Comparison of ENCODE assay signal across 1 cellular context in genomic region chr2:18690342-18690741, GRCh38.
TF ChIP-seq lines count a peak whose summit lies in the region.

No MANE protein-coding gene starts in this region.

TF ChIP-seq in GM23338, 12 proteins besides CTCF, POLR2A, EP300 and RAD21 (continued from another document):
- no peak for TF ChIP-seq ZNF462 (CRISPR knock-in tag; IDR thresholded peaks at IDR 0.05)
